In genomic region chr19:14520543-14520942, GRCh38 we compare ENCODE assay signal across 12 cellular contexts. TPM values are rescaled to one million over a fixed set of nuclear protein-coding genes. Genes with fewer than 3 reads are reported as not detected.
DNase-seq lines count a peak whose midpoint lies in the region; ATAC-seq and TF ChIP-seq lines count a peak whose summit lies in the region.
"Had no signal": no experiment of that assay in that cellular context is flagged by ENCODE, and none has a peak within 500 bp of the region (broad histone marks: within the 10 kb centered on the region; RNA-seq: fewer than 3 reads in every experiment).

No MANE protein-coding gene starts in this region.

- no peaks in the 10 kb centered on the region for H3K27me3 ChIP-seq in CD8-positive, alpha-beta memory T cell (ENCODE audit: insufficient read depth, low read length, poor library complexity, severe bottlenecking)
- H3K27me3 ChIP-seq in PC-3 (ENCODE audit: low read length) (no peaks in the 10 kb centered on the region), mammary epithelial cell (ENCODE audit: insufficient read depth, low read length) (no peaks in the 10 kb centered on the region), ascending aorta (no peaks in the 10 kb centered on the region)

- peak overlapping the region in 3 of 7 donors; percentile 66 to 73 (median 71) for H3K4me3 Mint-ChIP-seq in CD8-positive, alpha-beta memory T cell
- H3K4me3 Mint-ChIP-seq in progenitor cell of endocrine pancreas (ENCODE audit: low read depth) = no peak overlapping the region

- DNase-seq in CD8-positive, alpha-beta memory T cell = no peak
- DNase-seq in PC-3 (no peak), mammary epithelial cell (no peak), progenitor cell of endocrine pancreas (ENCODE audit: low spot score, unreplicated experiment) (no peak), ascending aorta (ENCODE audit: low spot score in 2 of 2) (no peak)
- DNase-seq in stimulated activated naive CD4-positive, alpha-beta T cell (lab: John Stamatoyannopoulos, UW) = no peak
- DNase-seq in stimulated activated CD4-positive, alpha-beta T cell treated with anti-CD3 and anti-CD28 coated beads, Interleukin-12 subunit alpha, Interleukin-12 subunit beta, amount 100 ng/mL, for 4 hours = no peak
- DNase-seq: Caco-2, cerebellar nuclear complex, midbrain, NCI-H510A treated with DMSO at 0.1 percent for 48 hours had no signal

- peak overlapping the region; percentile 83 to 98 (median 96) for H3K27ac Mint-ChIP-seq in CD8-positive, alpha-beta memory T cell
- H3K27ac Mint-ChIP-seq in progenitor cell of endocrine pancreas = peak overlapping the region; percentile 56

- ATAC-seq in PC-3 = no peak

- H3K36me3 ChIP-seq in CD8-positive, alpha-beta memory T cell (ENCODE audit: insufficient read depth, low read length) = peaks cover 18% of the 10 kb centered on the region
- H3K36me3 ChIP-seq in PC-3 (ENCODE audit: low read depth, low read length) (peaks cover 19% of the 10 kb centered on the region), mammary epithelial cell (ENCODE audit: insufficient read depth, low read length) (peaks cover 8% of the 10 kb centered on the region), ascending aorta (peaks cover 8 to 10% of the 10 kb centered on the region in 2 donors)

- peaks cover 17% of the 10 kb centered on the region for H3F3A ChIP-seq in PC-3 (ENCODE audit: low read length, unreplicated experiment)

- intact Hi-C loops in PC-3 (cut with micrococcal nuclease) (no loop called here), mammary epithelial cell (cut with micrococcal nuclease) (no loop called here), ascending aorta (cut with DNase I) (no loop called here)

- H3K79me2 ChIP-seq in PC-3 (ENCODE audit: low read length) = peaks cover 27% of the 10 kb centered on the region
- peaks cover 27% of the 10 kb centered on the region for H3K79me2 ChIP-seq in mammary epithelial cell (ENCODE audit: insufficient read depth, low read length)

- TF ChIP-seq CTCF in PC-3 (conservative IDR thresholded peaks at IDR 0.05; ENCODE audit: low read depth, low read length) = no peak
- no peak for TF ChIP-seq CTCF in mammary epithelial cell (conservative IDR thresholded peaks at IDR 0.05 in 1 of 2, IDR thresholded peaks at IDR 0.05 in 1 of 2; ENCODE audit: extremely low read depth in 1 of 2, insufficient read depth in 1 of 2, low read depth in 1 of 2, low read length in 2 of 2)
- TF ChIP-seq CTCF in progenitor cell of endocrine pancreas (IDR thresholded peaks at IDR 0.05; ENCODE audit: unreplicated experiment) = no peak
- TF ChIP-seq CTCF in ascending aorta (IDR thresholded peaks at IDR 0.05) = no peak

- dilution Hi-C loops in mammary epithelial cell (cut with HindIII; ENCODE audit: low sequenced_read_pairs) = no loop called here

- H3K9me2 ChIP-seq in PC-3 (replicated peaks; ENCODE audit: low read length) = no peaks in the 10 kb centered on the region

- H3K27me3 Mint-ChIP-seq in CD8-positive, alpha-beta memory T cell = peaks cover 0 to 13% of the 10 kb centered on the region in 2 donors
- H3K27me3 Mint-ChIP-seq in progenitor cell of endocrine pancreas = no peaks in the 10 kb centered on the region

- BruUV-seq in PC-3 (replicated peaks; lab: Mats Ljungman, UMichigan) = no TSS peak
- BruUV-seq in mammary epithelial cell (replicated peaks; lab: Mats Ljungman, UMichigan) = no TSS peak

- H3K9me3 Mint-ChIP-seq in CD8-positive, alpha-beta memory T cell = no peaks in the 10 kb centered on the region
- H3K9me3 Mint-ChIP-seq in progenitor cell of endocrine pancreas (ENCODE audit: low read depth) = no peaks in the 10 kb centered on the region

- peaks cover 74% of the 10 kb centered on the region for H3K4me1 ChIP-seq in CD8-positive, alpha-beta memory T cell (ENCODE audit: insufficient read depth, low read length)
- peaks cover 28% of the 10 kb centered on the region for H3K4me1 ChIP-seq in PC-3 (ENCODE audit: insufficient read depth, low read length)
- peaks cover 35% of the 10 kb centered on the region for H3K4me1 ChIP-seq in mammary epithelial cell (ENCODE audit: insufficient read depth, low read length)
- H3K4me1 ChIP-seq in ascending aorta = peaks cover 8 to 21% of the 10 kb centered on the region in 2 donors

- in situ Hi-C loops in mammary epithelial cell (cut with MboI; ENCODE audit: low sequenced_read_pairs in 2 of 2) = no loop called here

- H3K4me3 ChIP-seq in CD8-positive, alpha-beta memory T cell (ENCODE audit: low read length) = no peak overlapping the region
- H3K4me3 ChIP-seq in PC-3 (ENCODE audit: low read length) (no peak overlapping the region), mammary epithelial cell (replicated peaks in 1 of 3; ENCODE audit: insufficient read depth in 1 of 3, low read depth in 2 of 3, low read length in 3 of 3) (no peak overlapping the region), ascending aorta (no peak overlapping the region)
- H3K4me3 ChIP-seq: thoracic aorta had no signal

- H3K9me3 ChIP-seq in CD8-positive, alpha-beta memory T cell (ENCODE audit: low read length) = no peaks in the 10 kb centered on the region
- no peaks in the 10 kb centered on the region for H3K9me3 ChIP-seq in PC-3 (ENCODE audit: low read length)
- H3K9me3 ChIP-seq in mammary epithelial cell (replicated peaks; ENCODE audit: insufficient read depth, low read length) = no peaks in the 10 kb centered on the region
- no peaks in the 10 kb centered on the region for H3K9me3 ChIP-seq in ascending aorta
- H3K9me3 ChIP-seq: Caco-2, thoracic aorta had no signal

- H3K27ac ChIP-seq in CD8-positive, alpha-beta memory T cell (ENCODE audit: low read depth, low read length) = peak overlapping the region; percentile 92
- H3K27ac ChIP-seq in PC-3 (ENCODE audit: low read length) (peak overlapping the region; percentile 93), mammary epithelial cell (ENCODE audit: insufficient read depth, low read depth, low read length) (peak overlapping the region; percentile 95), ascending aorta (no peak overlapping the region)
- H3K27ac ChIP-seq: thoracic aorta had no signal

- H3K36me3 Mint-ChIP-seq in CD8-positive, alpha-beta memory T cell = peaks cover 9 to 25% (median 14%) of the 10 kb centered on the region in 3 donors
- peaks cover 8% of the 10 kb centered on the region for H3K36me3 Mint-ChIP-seq in progenitor cell of endocrine pancreas (ENCODE audit: insufficient read depth)

- POLR2A ChIA-PET in CD8-positive, alpha-beta memory T cell (lab: Charles Lee) = interaction anchor here (9.7 kb wide), 1 partner anchor 15 kb away, joined by 175 read pairs; no protein-coding TSS in a partner anchor
- POLR2A ChIA-PET in PC-3 (lab: Charles Lee; ENCODE audit: unreplicated experiment) = no interaction called here

- H2AFZ ChIP-seq in PC-3 (ENCODE audit: low read length) (no peak overlapping the region), mammary epithelial cell (ENCODE audit: low read depth, low read length) (no peak overlapping the region)

- WGBS in mammary epithelial cell (ENCODE audit: low coverage, missing lambda C conversion rate) = 79% methylated on average over 4 of the region's 4 CpGs

- peaks cover 21% of the 10 kb centered on the region for H4K20me1 ChIP-seq in PC-3 (ENCODE audit: low read length)
- H4K20me1 ChIP-seq in mammary epithelial cell (ENCODE audit: insufficient read depth, low read length) = peaks cover 6% of the 10 kb centered on the region

- peak overlapping the region; percentile 35 for H3K9ac ChIP-seq in PC-3 (ENCODE audit: low read length)
- no peak overlapping the region for H3K9ac ChIP-seq in mammary epithelial cell (ENCODE audit: insufficient read depth, low read length)

- CTCF ChIA-PET in CD8-positive, alpha-beta memory T cell (lab: Charles Lee) = interaction anchor here (0.9 to 6.2 kb wide), 3 partner anchors 11 to 39 kb away, joined by 3 to 65 read pairs (median 5); no protein-coding TSS in a partner anchor
- CTCF ChIA-PET in PC-3 (lab: Charles Lee) = interaction anchor here (1.0 kb wide), 1 partner anchor 15 kb away, joined by 3 read pairs; no protein-coding TSS in a partner anchor
- CTCF ChIA-PET in mammary epithelial cell (lab: Charles Lee; ENCODE audit: low non-redundant PET) = no interaction called here

- peaks cover 63 to 69% (median 69%) of the 10 kb centered on the region in 3 donors for H3K4me1 Mint-ChIP-seq in CD8-positive, alpha-beta memory T cell
- peaks cover 25% of the 10 kb centered on the region for H3K4me1 Mint-ChIP-seq in progenitor cell of endocrine pancreas (ENCODE audit: low read depth)

- H3K4me2 ChIP-seq in PC-3 (ENCODE audit: low read length) (peak overlapping the region; percentile 41), mammary epithelial cell (ENCODE audit: insufficient read depth, low read depth, low read length) (no peak overlapping the region)

RNA-seq across cellular contexts. Expression of gene DNAJB1, which starts 2.3 kb away (rescaled TPM):
- 100 to 1,000 TPM in 1 of 2 experiments, 10 to 100 TPM in 1; 98.6 to 103 TPM for total RNA-seq in CD8-positive, alpha-beta memory T cell
- polyA plus RNA-seq in CD8-positive, alpha-beta memory T cell = 385 TPM
- total RNA-seq in PC-3 (2014; rRNA removed) (167 and 178 TPM in 2 replicates), mammary epithelial cell (100 to 1,000 TPM; 133 to 182 TPM), progenitor cell of endocrine pancreas (94.7 and 97.0 TPM in 2 replicates), ascending aorta (73.8 TPM)
- 176 TPM for polyA plus RNA-seq in mammary epithelial cell
- 261 TPM for polyA minus RNA-seq in mammary epithelial cell

RNA-seq across cellular contexts. Expression of gene TECR, which starts 8.9 kb away (rescaled TPM):
- total RNA-seq in CD8-positive, alpha-beta memory T cell = 100 to 1,000 TPM; 114 to 123 TPM
- polyA plus RNA-seq in CD8-positive, alpha-beta memory T cell = 268 TPM
- total RNA-seq in PC-3 (2014; rRNA removed) = 144 and 145 TPM in 2 replicates
- 100 to 1,000 TPM in 1 of 2 donors, 10 to 100 TPM in 1; 68.0 to 168 TPM for total RNA-seq in mammary epithelial cell
- 245 TPM for polyA plus RNA-seq in mammary epithelial cell
- polyA minus RNA-seq in mammary epithelial cell = 522 TPM
- 170 and 186 TPM in 2 replicates for total RNA-seq in progenitor cell of endocrine pancreas
- total RNA-seq in ascending aorta = 88.7 TPM

RNA-seq across cellular contexts. Expression of gene GIPC1, which starts 24.6 kb away (rescaled TPM):
- total RNA-seq in CD8-positive, alpha-beta memory T cell = 10 to 100 TPM; 32.7 to 36.7 TPM
- 43.4 TPM for polyA plus RNA-seq in CD8-positive, alpha-beta memory T cell
- 538 and 671 TPM in 2 replicates for total RNA-seq in PC-3 (2014; rRNA removed)
- 100 to 1,000 TPM; 186 to 190 TPM for total RNA-seq in mammary epithelial cell
- 157 TPM for polyA plus RNA-seq in mammary epithelial cell
- 60.3 TPM for polyA minus RNA-seq in mammary epithelial cell
- 66.5 and 77.4 TPM in 2 replicates for total RNA-seq in progenitor cell of endocrine pancreas
- 123 TPM for total RNA-seq in ascending aorta

RNA-seq across cellular contexts. Expression of gene PTGER1, which starts 45.4 kb away (rescaled TPM):
- total RNA-seq in CD8-positive, alpha-beta memory T cell = not detected
- polyA plus RNA-seq in CD8-positive, alpha-beta memory T cell = not detected
- total RNA-seq in PC-3 (2014; rRNA removed) = 2.2 and 2.4 TPM in 2 replicates
- under 1 TPM; 0.56 to 0.83 TPM for total RNA-seq in mammary epithelial cell
- polyA plus RNA-seq in mammary epithelial cell = not detected
- polyA minus RNA-seq in mammary epithelial cell = not detected
- total RNA-seq in progenitor cell of endocrine pancreas = 0.34 and 0.84 TPM in 2 replicates
- 17.1 TPM for total RNA-seq in ascending aorta

RNA-seq across cellular contexts. Expression of gene NDUFB7, which starts 51.3 kb away (rescaled TPM):
- total RNA-seq in CD8-positive, alpha-beta memory T cell = 100 to 1,000 TPM; 123 to 126 TPM
- polyA plus RNA-seq in CD8-positive, alpha-beta memory T cell = 235 TPM
- total RNA-seq in PC-3 (2014; rRNA removed) (1,095 and 1,098 TPM in 2 replicates), mammary epithelial cell (100 to 1,000 TPM; 142 to 177 TPM), progenitor cell of endocrine pancreas (117 and 120 TPM in 2 replicates), ascending aorta (612 TPM)
- 246 TPM for polyA plus RNA-seq in mammary epithelial cell
- 15.7 TPM for polyA minus RNA-seq in mammary epithelial cell

Comparison
In these comparisons a context has a peak if more than half of its experiments do, and no peak if none do; other contexts are left out.
1. H3K27ac ChIP-seq: peak in CD8-positive, alpha-beta memory T cell (single experiment), PC-3 (single experiment) and mammary epithelial cell (single experiment); none in ascending aorta (0 of 2).